In genomic region chr12:15670756-15671155, GRCh38 we compare ENCODE assay signal across 23 cellular contexts.
"Had no signal": no experiment of that assay in that cellular context is flagged by ENCODE, and none has a peak within 500 bp of the region (broad histone marks: within the 10 kb centered on the region; RNA-seq: fewer than 3 reads in every experiment).

No MANE protein-coding gene starts in this region.

- H3K36me3 ChIP-seq: SJSA1 had no signal

- H3K9ac ChIP-seq: SK-N-SH had no signal

- ATAC-seq: T-cell had no signal

- DNase-seq: KBM-7, MV-4-11, NCI-H1048, NCI-H1105, NCI-H1417, NCI-H1436 treated with DMSO at 0.1 percent for 48 hours, NCI-H1694, NCI-H187 treated with DMSO at 0.1 percent for 48 hours, NCI-H2081, NCI-H2107, NCI-H2227 treated with DMSO at 0.1 percent for 48 hours, NCI-H524, NCI-H526 treated with DMSO at 0.1 percent for 48 hours, NCI-H748 treated with DMSO at 0.1 percent for 48 hours, Right ventricle myocardium superior, RPMI8226, SIG-M5, SK-N-SH, SW 1271, T-cell had no signal

- FAIRE-seq: HTR-8/SVneo had no signal

- H3K4me2 ChIP-seq: SK-N-SH had no signal

- H3K27ac ChIP-seq: HL-60, SJSA1 had no signal

- H3K4me1 ChIP-seq: SJSA1 had no signal

- H3K9me3 ChIP-seq: SJSA1, SK-N-SH had no signal

- H3K27me3 ChIP-seq: SJSA1 had no signal

- H3K4me3 ChIP-seq: SJSA1 had no signal
